ENCODE assay signal across 20 cellular contexts in the genomic region with DNA sequence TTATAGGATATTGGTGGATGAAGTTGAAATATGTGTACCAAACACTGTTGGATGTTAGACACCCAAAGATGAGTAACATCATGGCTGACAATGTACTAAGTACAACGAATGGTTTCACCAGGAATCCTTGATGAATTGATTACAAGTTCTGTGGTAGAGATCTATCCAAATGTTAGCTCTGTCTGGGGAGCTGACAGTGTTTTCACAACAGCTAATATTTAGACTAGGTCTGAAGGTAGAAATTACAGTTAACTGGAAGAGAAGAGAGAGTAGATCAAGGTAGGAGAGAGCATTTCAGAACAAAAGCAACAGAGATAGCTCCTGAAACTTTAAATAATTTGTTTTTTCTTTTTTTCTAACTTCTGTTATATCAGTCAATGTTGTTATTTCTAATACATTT.
"Had no signal": no experiment of that assay in that cellular context is flagged by ENCODE, and none has a peak within 500 bp of the region (broad histone marks: within the 10 kb centered on the region; RNA-seq: fewer than 3 reads in every experiment).

No MANE protein-coding gene starts in this region.

- H3K9me3 ChIP-seq: adrenal gland, gastrocnemius medialis, neutrophil, right atrium auricular region, tibial nerve had no signal

- H3K27me3 Mint-ChIP-seq: activated naive CD4-positive, alpha-beta T cell treated with anti-CD3 and anti-CD28 coated beads, Interleukin-2, amount 50 U/mL, for 24 hours; effector memory CD8-positive, alpha-beta T cell; naive thymus-derived CD8-positive, alpha-beta T cell; stimulated activated naive CD8-positive, alpha-beta T cell treated with anti-CD3 and anti-CD28 coated beads, Interleukin-15, Interleukin-2, amounts not matched to agents 100 ng/mL and 50 ng/mL, for 24 hours had no signal

- H3K27ac Mint-ChIP-seq: activated T-cell treated with anti-CD3 and anti-CD28 coated beads, Interleukin-2, amount 50 U/mL, for 72 hours; effector memory CD8-positive, alpha-beta T cell; naive thymus-derived CD8-positive, alpha-beta T cell; stimulated activated naive CD8-positive, alpha-beta T cell treated with anti-CD3 and anti-CD28 coated beads, Interleukin-15, Interleukin-2, amounts not matched to agents 100 ng/mL and 50 ng/mL, for 24 hours; T-helper 2 cell treated with Interferon-gamma antibody and Interleukin-4, amounts not matched to agents 5 μg/mL and 100 μg/mL, for 36 hours had no signal

- H3K27me3 ChIP-seq: adrenal gland, cardiac muscle cell, gastrocnemius medialis, neutrophil, right atrium auricular region, tibial nerve had no signal

- H3K4me3 ChIP-seq: adrenal gland, cardiac muscle cell, gastrocnemius medialis, right atrium auricular region, skin epidermis, tibial nerve had no signal

- ATAC-seq: activated T-cell treated with anti-CD3 and anti-CD28 coated beads, Interleukin-2, amount 50 U/mL, for 72 hours; effector memory CD8-positive, alpha-beta T cell; gastrocnemius medialis; left ventricle myocardium superior; naive thymus-derived CD8-positive, alpha-beta T cell had no signal

- H3K4me1 ChIP-seq: adrenal gland, gastrocnemius medialis, right atrium auricular region, tibial nerve had no signal

- H3K27ac ChIP-seq: adrenal gland, cardiac muscle cell, gastrocnemius medialis, neutrophil, right atrium auricular region, tibial nerve had no signal

- H3K4me3 Mint-ChIP-seq: activated naive CD4-positive, alpha-beta T cell treated with anti-CD3 and anti-CD28 coated beads, Interleukin-2, amount 50 U/mL, for 24 hours; activated T-cell treated with anti-CD3 and anti-CD28 coated beads, Interleukin-2, amount 50 U/mL, for 72 hours; effector memory CD8-positive, alpha-beta T cell; naive thymus-derived CD8-positive, alpha-beta T cell; stimulated activated naive CD8-positive, alpha-beta T cell treated with anti-CD3 and anti-CD28 coated beads, Interleukin-15, Interleukin-2, amounts not matched to agents 100 ng/mL and 50 ng/mL, for 24 hours; T-helper 2 cell treated with Interferon-gamma antibody and Interleukin-4, amounts not matched to agents 5 μg/mL and 100 μg/mL, for 36 hours had no signal

- DNase-seq: activated CD4-positive, alpha-beta T cell treated with anti-CD3 and anti-CD28 coated beads, Interleukin-2, amount 50 U/mL, for 4 hours; activated effector memory CD4-positive, alpha-beta T cell treated with anti-CD3 and anti-CD28 coated beads, Interleukin-2, amount 50 U/mL, for 16 hours; activated T-cell treated with anti-CD3 and anti-CD28 coated beads, Interleukin-2, amount 50 U/mL, for 72 hours; adrenal gland; effector memory CD8-positive, alpha-beta T cell; gastrocnemius medialis; head of caudate nucleus; left ventricle myocardium superior; mesendoderm; naive thymus-derived CD8-positive, alpha-beta T cell; stimulated activated CD4-positive, alpha-beta T cell treated with anti-CD3 and anti-CD28 coated beads, Interleukin-15, amount 100 ng/mL, for 24 hours; stimulated activated CD4-positive, alpha-beta T cell treated with anti-CD3 and anti-CD28 coated beads, Interleukin-2, amount 100 ng/mL, for 48 hours had no signal

- H3K36me3 ChIP-seq: adrenal gland, cardiac muscle cell had no signal

- H3K9me3 Mint-ChIP-seq: activated naive CD4-positive, alpha-beta T cell treated with anti-CD3 and anti-CD28 coated beads, Interleukin-2, amount 50 U/mL, for 24 hours; activated T-cell treated with anti-CD3 and anti-CD28 coated beads, Interleukin-2, amount 50 U/mL, for 72 hours; effector memory CD8-positive, alpha-beta T cell; naive thymus-derived CD8-positive, alpha-beta T cell; stimulated activated naive CD8-positive, alpha-beta T cell treated with anti-CD3 and anti-CD28 coated beads, Interleukin-15, Interleukin-2, amounts not matched to agents 100 ng/mL and 50 ng/mL, for 24 hours; T-helper 2 cell treated with Interferon-gamma antibody and Interleukin-4, amounts not matched to agents 5 μg/mL and 100 μg/mL, for 36 hours had no signal

- H3K4me1 Mint-ChIP-seq: activated naive CD4-positive, alpha-beta T cell treated with anti-CD3 and anti-CD28 coated beads, Interleukin-2, amount 50 U/mL, for 24 hours had no signal
